Comparison of ENCODE assay signal across 24 cellular contexts in the genomic region with DNA sequence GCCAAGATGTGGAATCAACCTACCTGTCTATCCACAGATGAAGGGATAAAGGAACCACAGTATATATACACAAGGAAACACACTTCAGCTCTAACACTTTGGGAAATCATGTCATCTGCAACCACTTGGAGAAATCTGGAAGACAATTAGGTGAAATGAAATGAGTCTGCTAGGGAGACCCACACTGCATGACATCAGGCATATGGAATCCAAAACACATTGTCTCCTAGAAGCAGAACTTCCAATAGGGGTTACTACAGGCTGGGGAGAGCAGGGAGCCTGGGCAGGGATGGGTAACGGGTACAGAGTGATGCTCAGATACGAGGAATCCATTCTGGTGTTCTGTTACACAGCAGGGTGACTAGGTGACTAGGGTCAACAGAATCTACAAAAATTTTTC. TPM values are rescaled to one million over a fixed set of nuclear protein-coding genes. Genes with fewer than 3 reads are reported as not detected.
DNase-seq lines count a peak whose midpoint lies in the region; ATAC-seq and TF ChIP-seq lines count a peak whose summit lies in the region.
"Had no signal": no experiment of that assay in that cellular context is flagged by ENCODE, and none has a peak within 500 bp of the region (broad histone marks: within the 10 kb centered on the region; RNA-seq: fewer than 3 reads in every experiment).

No MANE protein-coding gene starts in this region.

- CTCF ChIA-PET in activated CD8-positive, alpha-beta T cell treated with anti-CD3 and anti-CD28 coated beads for 36 hours (lab: Charles Lee) = no interaction called here
- CTCF ChIA-PET in activated CD8-positive, alpha-beta T cell treated with anti-CD3 and anti-CD28 coated beads, Interleukin-2, amount 10 ng/mL, durations not matched to agents 7 days and 5 days (lab: Charles Lee) = no interaction called here

- no peak for DNase-seq in activated CD8-positive, alpha-beta T cell treated with anti-CD3 and anti-CD28 coated beads for 36 hours
- no peak for DNase-seq in activated CD8-positive, alpha-beta T cell treated with anti-CD3 and anti-CD28 coated beads, Interleukin-2, amount 10 ng/mL, durations not matched to agents 7 days and 5 days
- DNase-seq in ELR (ENCODE audit: low read depth) (peak; percentile 28), iris pigment epithelial cell (ENCODE audit: low read depth) (peak; percentile 30), dedifferentiated amniotic fluid mesenchymal stem cell (ENCODE audit: extremely low spot score) (no peak), DMS153 (lab: John Stamatoyannopoulos, UW) (no peak)
- no peak for DNase-seq in activated T-helper 2 cell treated with anti-CD3 and anti-CD28 coated beads, Interferon-gamma antibody, Interleukin-2, Interleukin-4, amounts not matched to agents 10 μg/mL and 5 μg/mL and 100 μg/mL, durations not matched to agents 14 hours and 24 hours and 36 hours (ENCODE audit: low spot score)
- DNase-seq: 8988T; activated CD4-positive, alpha-beta T cell treated with anti-CD3 and anti-CD28 coated beads, Interleukin-2, amount 10 ng/mL, durations not matched to agents 24 days and 14 days; cortex of kidney; Kasumi-1; NCI-H1048; NCI-H187 treated with DMSO at 0.1 percent for 48 hours; NCI-H226; NCI-H774; Right ventricle myocardium superior; SW 1271; testis had no signal

- H3K4me1 Mint-ChIP-seq in activated CD8-positive, alpha-beta T cell treated with anti-CD3 and anti-CD28 coated beads for 36 hours (ENCODE audit: low read depth) = peaks cover 64% of the 10 kb centered on the region
- H3K4me1 Mint-ChIP-seq in activated CD8-positive, alpha-beta T cell treated with anti-CD3 and anti-CD28 coated beads, Interleukin-2, amount 10 ng/mL, durations not matched to agents 7 days and 5 days (ENCODE audit: low read depth) = peaks cover 46% of the 10 kb centered on the region
- H3K4me1 Mint-ChIP-seq in activated T-helper 2 cell treated with anti-CD3 and anti-CD28 coated beads, Interferon-gamma antibody, Interleukin-2, Interleukin-4, amounts not matched to agents 10 μg/mL and 5 μg/mL and 100 μg/mL, durations not matched to agents 14 hours and 24 hours and 36 hours (ENCODE audit: low read depth) = peaks cover 64% of the 10 kb centered on the region

- peak overlapping the region; percentile 19 for H3K27ac Mint-ChIP-seq in activated CD8-positive, alpha-beta T cell treated with anti-CD3 and anti-CD28 coated beads for 36 hours
- no peak overlapping the region for H3K27ac Mint-ChIP-seq in activated CD8-positive, alpha-beta T cell treated with anti-CD3 and anti-CD28 coated beads, Interleukin-2, amount 10 ng/mL, durations not matched to agents 7 days and 5 days
- peak overlapping the region; percentile 65 for H3K27ac Mint-ChIP-seq in activated T-helper 2 cell treated with anti-CD3 and anti-CD28 coated beads, Interferon-gamma antibody, Interleukin-2, Interleukin-4, amounts not matched to agents 10 μg/mL and 5 μg/mL and 100 μg/mL, durations not matched to agents 14 hours and 24 hours and 36 hours

- ATAC-seq in activated CD8-positive, alpha-beta T cell treated with anti-CD3 and anti-CD28 coated beads for 36 hours = no peak
- no peak for ATAC-seq in activated CD8-positive, alpha-beta T cell treated with anti-CD3 and anti-CD28 coated beads, Interleukin-2, amount 10 ng/mL, durations not matched to agents 7 days and 5 days
- no peak for ATAC-seq in esophagus mucosa
- ATAC-seq: sciatic nerve had no signal

- H3K27me3 Mint-ChIP-seq in activated CD8-positive, alpha-beta T cell treated with anti-CD3 and anti-CD28 coated beads for 36 hours = no peaks in the 10 kb centered on the region
- no peaks in the 10 kb centered on the region for H3K27me3 Mint-ChIP-seq in activated CD8-positive, alpha-beta T cell treated with anti-CD3 and anti-CD28 coated beads, Interleukin-2, amount 10 ng/mL, durations not matched to agents 7 days and 5 days (ENCODE audit: low read depth)
- no peaks in the 10 kb centered on the region for H3K27me3 Mint-ChIP-seq in activated T-helper 2 cell treated with anti-CD3 and anti-CD28 coated beads, Interferon-gamma antibody, Interleukin-2, Interleukin-4, amounts not matched to agents 10 μg/mL and 5 μg/mL and 100 μg/mL, durations not matched to agents 14 hours and 24 hours and 36 hours (ENCODE audit: low read depth)
- H3K27me3 Mint-ChIP-seq: activated CD4-positive, alpha-beta T cell treated with anti-CD3 and anti-CD28 coated beads, Interleukin-2, amount 10 ng/mL, durations not matched to agents 24 days and 14 days had no signal

- intact Hi-C loops in activated CD8-positive, alpha-beta T cell treated with anti-CD3 and anti-CD28 coated beads for 36 hours (cut with micrococcal nuclease) = no loop called here
- intact Hi-C loops in activated T-helper 2 cell treated with anti-CD3 and anti-CD28 coated beads, Interferon-gamma antibody, Interleukin-2, Interleukin-4, amounts not matched to agents 10 μg/mL and 5 μg/mL and 100 μg/mL, durations not matched to agents 14 hours and 24 hours and 36 hours (cut with micrococcal nuclease) = loop anchor here (5.0 kb wide), 4 partner anchors 43 to 527 kb away; a partner anchor contains a TSS

- POLR2A ChIA-PET in activated CD8-positive, alpha-beta T cell treated with anti-CD3 and anti-CD28 coated beads for 36 hours (lab: Charles Lee) = interaction anchor here (0.7 kb wide), 1 partner anchor 12 kb away, joined by 3 read pairs; no protein-coding TSS in a partner anchor
- POLR2A ChIA-PET in activated CD8-positive, alpha-beta T cell treated with anti-CD3 and anti-CD28 coated beads, Interleukin-2, amount 10 ng/mL, durations not matched to agents 7 days and 5 days (lab: Charles Lee) = no interaction called here

- TF ChIP-seq CTCF in activated CD8-positive, alpha-beta T cell treated with anti-CD3 and anti-CD28 coated beads for 36 hours (IDR thresholded peaks at IDR 0.05) = no peak

- no peak overlapping the region for H3K4me3 Mint-ChIP-seq in activated CD8-positive, alpha-beta T cell treated with anti-CD3 and anti-CD28 coated beads for 36 hours
- no peak overlapping the region for H3K4me3 Mint-ChIP-seq in activated CD8-positive, alpha-beta T cell treated with anti-CD3 and anti-CD28 coated beads, Interleukin-2, amount 10 ng/mL, durations not matched to agents 7 days and 5 days
- no peak overlapping the region for H3K4me3 Mint-ChIP-seq in activated T-helper 2 cell treated with anti-CD3 and anti-CD28 coated beads, Interferon-gamma antibody, Interleukin-2, Interleukin-4, amounts not matched to agents 10 μg/mL and 5 μg/mL and 100 μg/mL, durations not matched to agents 14 hours and 24 hours and 36 hours (ENCODE audit: low read depth)

- H3K9me3 Mint-ChIP-seq in activated CD8-positive, alpha-beta T cell treated with anti-CD3 and anti-CD28 coated beads for 36 hours = no peaks in the 10 kb centered on the region
- no peaks in the 10 kb centered on the region for H3K9me3 Mint-ChIP-seq in activated CD8-positive, alpha-beta T cell treated with anti-CD3 and anti-CD28 coated beads, Interleukin-2, amount 10 ng/mL, durations not matched to agents 7 days and 5 days (ENCODE audit: insufficient read depth)
- H3K9me3 Mint-ChIP-seq in activated T-helper 2 cell treated with anti-CD3 and anti-CD28 coated beads, Interferon-gamma antibody, Interleukin-2, Interleukin-4, amounts not matched to agents 10 μg/mL and 5 μg/mL and 100 μg/mL, durations not matched to agents 14 hours and 24 hours and 36 hours = no peaks in the 10 kb centered on the region
- H3K9me3 Mint-ChIP-seq: activated CD4-positive, alpha-beta T cell treated with anti-CD3 and anti-CD28 coated beads, Interleukin-2, amount 10 ng/mL, durations not matched to agents 24 days and 14 days had no signal

- H3K36me3 Mint-ChIP-seq in activated CD8-positive, alpha-beta T cell treated with anti-CD3 and anti-CD28 coated beads for 36 hours (ENCODE audit: low read depth) = peaks cover 83% of the 10 kb centered on the region
- H3K36me3 Mint-ChIP-seq in activated CD8-positive, alpha-beta T cell treated with anti-CD3 and anti-CD28 coated beads, Interleukin-2, amount 10 ng/mL, durations not matched to agents 7 days and 5 days (ENCODE audit: low read depth) = peaks cover 83% of the 10 kb centered on the region
- H3K36me3 Mint-ChIP-seq in activated T-helper 2 cell treated with anti-CD3 and anti-CD28 coated beads, Interferon-gamma antibody, Interleukin-2, Interleukin-4, amounts not matched to agents 10 μg/mL and 5 μg/mL and 100 μg/mL, durations not matched to agents 14 hours and 24 hours and 36 hours (ENCODE audit: low read depth) = peaks cover 89% of the 10 kb centered on the region

RNA-seq across cellular contexts. Expression of a gene that starts 18.3 kb away (rescaled TPM):
- total RNA-seq in activated CD8-positive, alpha-beta T cell treated with anti-CD3 and anti-CD28 coated beads for 36 hours = 10 to 100 TPM; 11.9 to 16.7 TPM
- 10 to 100 TPM; 34.0 to 38.5 TPM for total RNA-seq in activated CD8-positive, alpha-beta T cell treated with anti-CD3 and anti-CD28 coated beads, Interleukin-2, amount 10 ng/mL, durations not matched to agents 7 days and 5 days
- 4.9 and 5.7 TPM in 2 replicates for total RNA-seq in activated T-helper 2 cell treated with anti-CD3 and anti-CD28 coated beads, Interferon-gamma antibody, Interleukin-2, Interleukin-4, amounts not matched to agents 10 μg/mL and 5 μg/mL and 100 μg/mL, durations not matched to agents 14 hours and 24 hours and 36 hours
- total RNA-seq in esophagus mucosa = not detected
- total RNA-seq: H4, lung microvascular endothelial cell, Right ventricle myocardium superior, vagina had no signal

RNA-seq across cellular contexts. Expression of a gene that starts 41.8 kb away (rescaled TPM):
- total RNA-seq in activated CD8-positive, alpha-beta T cell treated with anti-CD3 and anti-CD28 coated beads for 36 hours = 1 to 10 TPM; 1.7 TPM
- total RNA-seq in activated CD8-positive, alpha-beta T cell treated with anti-CD3 and anti-CD28 coated beads, Interleukin-2, amount 10 ng/mL, durations not matched to agents 7 days and 5 days = 1 to 10 TPM; 2.1 to 2.2 TPM
- total RNA-seq in activated T-helper 2 cell treated with anti-CD3 and anti-CD28 coated beads, Interferon-gamma antibody, Interleukin-2, Interleukin-4, amounts not matched to agents 10 μg/mL and 5 μg/mL and 100 μg/mL, durations not matched to agents 14 hours and 24 hours and 36 hours = 2.7 and 2.9 TPM in 2 replicates
- 1.4 TPM for total RNA-seq in esophagus mucosa

RNA-seq across cellular contexts. Expression of a gene that starts 45.1 kb away (rescaled TPM):
- total RNA-seq in activated CD8-positive, alpha-beta T cell treated with anti-CD3 and anti-CD28 coated beads for 36 hours = not detected
- total RNA-seq in activated CD8-positive, alpha-beta T cell treated with anti-CD3 and anti-CD28 coated beads, Interleukin-2, amount 10 ng/mL, durations not matched to agents 7 days and 5 days = not detected
- total RNA-seq in activated T-helper 2 cell treated with anti-CD3 and anti-CD28 coated beads, Interferon-gamma antibody, Interleukin-2, Interleukin-4, amounts not matched to agents 10 μg/mL and 5 μg/mL and 100 μg/mL, durations not matched to agents 14 hours and 24 hours and 36 hours = 0.55 TPM in 1 of 2 replicates, not detected in the other
- total RNA-seq in esophagus mucosa = 0.84 TPM
- total RNA-seq: activated CD4-positive, alpha-beta T cell treated with anti-CD3 and anti-CD28 coated beads, Interleukin-2, amount 10 ng/mL, durations not matched to agents 24 days and 14 days; breast epithelium; H4; lung microvascular endothelial cell; sciatic nerve; vagina had no signal

RNA-seq across cellular contexts. Expression of a gene that starts 53.7 kb away (rescaled TPM):
- 1 to 10 TPM; 1.1 to 2.1 TPM for total RNA-seq in activated CD8-positive, alpha-beta T cell treated with anti-CD3 and anti-CD28 coated beads for 36 hours
- 1 to 10 TPM in 1 of 2 experiments, under 1 TPM in 1; 0.81 to 1.4 TPM for total RNA-seq in activated CD8-positive, alpha-beta T cell treated with anti-CD3 and anti-CD28 coated beads, Interleukin-2, amount 10 ng/mL, durations not matched to agents 7 days and 5 days
- 0.23 and 0.52 TPM in 2 replicates for total RNA-seq in activated T-helper 2 cell treated with anti-CD3 and anti-CD28 coated beads, Interferon-gamma antibody, Interleukin-2, Interleukin-4, amounts not matched to agents 10 μg/mL and 5 μg/mL and 100 μg/mL, durations not matched to agents 14 hours and 24 hours and 36 hours
- total RNA-seq in esophagus mucosa = not detected
- total RNA-seq: breast epithelium, H4, Right ventricle myocardium superior, vagina had no signal

RNA-seq across cellular contexts. Expression of a gene that starts 58.7 kb away (rescaled TPM):
- 100 to 1,000 TPM; 197 to 212 TPM for total RNA-seq in activated CD8-positive, alpha-beta T cell treated with anti-CD3 and anti-CD28 coated beads for 36 hours
- total RNA-seq in activated CD8-positive, alpha-beta T cell treated with anti-CD3 and anti-CD28 coated beads, Interleukin-2, amount 10 ng/mL, durations not matched to agents 7 days and 5 days = 100 to 1,000 TPM; 134 to 140 TPM
- 108 and 111 TPM in 2 replicates for total RNA-seq in activated T-helper 2 cell treated with anti-CD3 and anti-CD28 coated beads, Interferon-gamma antibody, Interleukin-2, Interleukin-4, amounts not matched to agents 10 μg/mL and 5 μg/mL and 100 μg/mL, durations not matched to agents 14 hours and 24 hours and 36 hours
- total RNA-seq in esophagus mucosa = 124 TPM

Comparison
In these comparisons a context has a peak if more than half of its experiments do, and no peak if none do; other contexts are left out.
1. DNase-seq: peak in ELR (single experiment) and iris pigment epithelial cell (single experiment); none in activated CD8-positive, alpha-beta T cell treated with anti-CD3 and anti-CD28 coated beads for 36 hours (single experiment), activated CD8-positive, alpha-beta T cell treated with anti-CD3 and anti-CD28 coated beads, Interleukin-2, amount 10 ng/mL, durations not matched to agents 7 days and 5 days (single experiment), activated T-helper 2 cell treated with anti-CD3 and anti-CD28 coated beads, Interferon-gamma antibody, Interleukin-2, Interleukin-4, amounts not matched to agents 10 μg/mL and 5 μg/mL and 100 μg/mL, durations not matched to agents 14 hours and 24 hours and 36 hours (single experiment), dedifferentiated amniotic fluid mesenchymal stem cell (single experiment) and DMS153 (single experiment).